In genomic region chr2:237474511-237474911, GRCh38 we compare ENCODE assay signal across 8 cellular contexts. TPM values are rescaled to one million over a fixed set of nuclear protein-coding genes. Genes with fewer than 3 reads are reported as not detected.
A peak's percentile ranks its signal among the peaks of the same experiment; 100 is the strongest.
DNase-seq lines count a peak whose midpoint lies in the region; ATAC-seq and TF ChIP-seq lines count a peak whose summit lies in the region.

No MANE protein-coding gene starts in this region.

- peak overlapping the region; percentile 97 for H3K14ac ChIP-seq in trophoblast cell (ENCODE audit: low read length)

- peaks cover 12 to 14% of the 10 kb centered on the region in 2 experiments for H3K4me1 ChIP-seq in trophoblast cell (ENCODE audit: control insufficient read depth in 1 of 2, insufficient read depth in 2 of 2, low read length in 2 of 2)

- H2AK5ac ChIP-seq in trophoblast cell (ENCODE audit: low read length) = peak overlapping the region; percentile 76

- H4K12ac ChIP-seq in trophoblast cell (ENCODE audit: low read depth, low read length) = peak overlapping the region; percentile 99

- H3K4me1 Mint-ChIP-seq in T-helper 17 cell = peaks cover 10% of the 10 kb centered on the region

- peak overlapping the region; percentile 93 for H3K4ac ChIP-seq in trophoblast cell (ENCODE audit: low read depth, low read length)

- no peak overlapping the region for H3K23ac ChIP-seq in trophoblast cell (ENCODE audit: low read length)

- H3K79me2 ChIP-seq in trophoblast cell (ENCODE audit: control insufficient read depth, insufficient read depth, low read length, poor library complexity) = peaks cover 4% of the 10 kb centered on the region

- H3K36me3 ChIP-seq in trophoblast cell (ENCODE audit: control insufficient read depth in 1 of 2, insufficient read depth in 2 of 2, low read length in 2 of 2) = no peaks in the 10 kb centered on the region

- peak overlapping the region; percentile 79 for H3K27ac ChIP-seq in trophoblast cell (ENCODE audit: low read depth, low read length)

- ATAC-seq in T-helper 17 cell (no peak), GM19351 (IDR thresholded peaks at IDR 0.05; ENCODE audit: unreplicated experiment) (no peak)

- H2BK12ac ChIP-seq in trophoblast cell (ENCODE audit: low read length) = peak overlapping the region; percentile 2

- H3K36me3 Mint-ChIP-seq in T-helper 17 cell (ENCODE audit: low read depth) = peaks cover 2% of the 10 kb centered on the region

- peak overlapping the region; percentile 97 for H4K8ac ChIP-seq in trophoblast cell (ENCODE audit: low read depth, low read length)

- H3K18ac ChIP-seq in trophoblast cell (ENCODE audit: low read length) = peak overlapping the region; percentile 18

- peaks cover 38% of the 10 kb centered on the region for H3K27me3 Mint-ChIP-seq in T-helper 17 cell

- H3K27ac Mint-ChIP-seq in T-helper 17 cell = peak overlapping the region; percentile 82

- WGBS in trophoblast cell (ENCODE audit: extremely low coverage, insufficient coverage, insufficient read length) = no CpG with 5 or more reads among the region's 10 CpGs

- H3K4me2 ChIP-seq in trophoblast cell (ENCODE audit: low read length) = peak overlapping the region; percentile 78

- peak overlapping the region; percentile 92 for H3K4me3 Mint-ChIP-seq in T-helper 17 cell

- no peaks in the 10 kb centered on the region for H3K27me3 ChIP-seq in trophoblast cell (ENCODE audit: insufficient read depth, low read length)

- H4K91ac ChIP-seq in trophoblast cell (ENCODE audit: low read depth, low read length) = peak overlapping the region; percentile 95

- H3K4me3 ChIP-seq in fibroblast of villous mesenchyme (ENCODE audit: low read depth, low read length) (peak overlapping the region; percentile 65), trophoblast cell (ENCODE audit: low read depth, low read length) (peak overlapping the region; percentile 74)

- H2BK5ac ChIP-seq in trophoblast cell (ENCODE audit: low read depth, low read length, poor library complexity) = peak overlapping the region; percentile 95

- H3K9ac ChIP-seq in trophoblast cell (ENCODE audit: low read length) = no peak overlapping the region

- H2AFZ ChIP-seq in trophoblast cell (ENCODE audit: insufficient read depth, low read length, poor library complexity) = peak overlapping the region; percentile 83

- no peak for TF ChIP-seq CTCF in fibroblast of villous mesenchyme (IDR thresholded peaks at IDR 0.05; ENCODE audit: insufficient read depth, low read depth, low read length)

- H3K79me1 ChIP-seq in trophoblast cell (ENCODE audit: low read length) = peaks cover 8% of the 10 kb centered on the region

- no peaks in the 10 kb centered on the region for H3K9me3 ChIP-seq in T-helper 17 cell (ENCODE audit: control insufficient read depth, low read length, poor library complexity, severe bottlenecking)
- H3K9me3 ChIP-seq in trophoblast cell (ENCODE audit: insufficient read depth, low read depth, low read length) = no peaks in the 10 kb centered on the region

- H2BK120ac ChIP-seq in trophoblast cell (ENCODE audit: insufficient read depth, low read length, poor library complexity) = peak overlapping the region; percentile 91

- DNase-seq in ELR (ENCODE audit: low read depth) = peak; percentile 44
- no peak for DNase-seq in T-helper 17 cell
- DNase-seq in fibroblast of villous mesenchyme (ENCODE audit: low read depth) = peak; percentile 72
- no peak for DNase-seq in trophoblast cell
- DNase-seq in dedifferentiated amniotic fluid mesenchymal stem cell (ENCODE audit: extremely low spot score) = no peak
- DNase-seq in AG08396 (ENCODE audit: low spot score) = no peak
- no peak for DNase-seq in stimulated activated naive CD4-positive, alpha-beta T cell treated with Interleukin-2 at 50 U/mL for 16 hours (lab: John Stamatoyannopoulos, UW)

RNA-seq across cellular contexts. Expression of gene MLPH, which starts 12.5 kb away (rescaled TPM):
- total RNA-seq in T-helper 17 cell (not detected), fibroblast of villous mesenchyme (29.3 and 40.6 TPM in 2 replicates)
- 3.8 and 4.1 TPM in 2 replicates for polyA plus RNA-seq in trophoblast cell (2013)

Comparison
In these comparisons a context has a peak if more than half of its experiments do, and no peak if none do; other contexts are left out.
1. DNase-seq: peak in ELR (single experiment) and fibroblast of villous mesenchyme (single experiment); none in T-helper 17 cell (0 of 3), trophoblast cell (0 of 2), dedifferentiated amniotic fluid mesenchymal stem cell (single experiment), AG08396 (single experiment) and stimulated activated naive CD4-positive, alpha-beta T cell treated with Interleukin-2 at 50 U/mL for 16 hours (single experiment).
2. RNA of gene MLPH, which starts 12.5 kb away (total RNA-seq): 29.3 to 40.6 TPM in fibroblast of villous mesenchyme; not detected in T-helper 17 cell; every median in the first group is over 10 times any median in the second.